In the genomic region with DNA sequence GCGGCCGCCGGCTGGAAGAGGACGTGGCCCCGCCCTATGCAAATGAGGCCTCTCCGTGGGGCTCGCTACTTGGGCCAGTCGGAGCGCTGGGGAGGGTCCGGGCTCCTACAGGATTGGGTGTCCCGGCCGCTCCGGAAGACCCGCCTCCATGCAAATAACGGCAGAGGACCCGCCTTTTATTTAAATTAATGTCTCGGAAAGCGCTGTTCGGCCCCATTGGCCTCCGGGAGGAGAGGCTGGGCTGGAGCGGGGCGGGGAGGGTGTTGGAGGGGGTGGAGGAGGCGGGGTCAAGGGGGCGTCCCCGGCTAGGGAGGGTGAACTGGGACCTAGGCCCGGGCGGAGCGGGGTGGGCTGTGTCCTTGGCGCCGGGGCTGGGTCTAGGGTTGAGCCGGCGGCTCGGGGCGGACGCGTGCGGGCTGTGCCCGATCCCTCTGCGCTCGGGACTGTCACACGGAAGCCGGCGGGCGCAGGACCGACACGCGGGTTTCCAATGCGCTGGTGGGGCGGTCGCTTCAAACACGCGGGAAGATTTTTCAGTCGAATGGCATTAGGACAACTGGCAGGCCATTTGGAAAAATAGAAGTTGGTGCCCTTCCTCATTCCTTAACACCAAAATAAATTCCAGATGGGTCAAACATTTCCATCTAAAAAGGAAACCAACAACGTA, we compare ENCODE assay signal across 8 cellular contexts. TPM values are rescaled to one million over a fixed set of nuclear protein-coding genes. Genes with fewer than 3 reads are reported as not detected.
DNase-seq lines count a peak whose midpoint lies in the region; ATAC-seq and TF ChIP-seq lines count a peak whose summit lies in the region.

No MANE protein-coding gene starts in this region.

- H3K4me1 Mint-ChIP-seq in glutamatergic neuron (ENCODE audit: low read depth, unreplicated experiment), result peaks cover 5% of the 10 kb centered on the region

- H3K4me1 ChIP-seq in SK-N-SH (ENCODE audit: control insufficient read depth in 1 of 2, insufficient read depth in 2 of 2, low read depth in 1 of 2, low read length in 1 of 2) (peaks cover 14 to 18% of the 10 kb centered on the region in 2 experiments), osteoblast (ENCODE audit: insufficient read depth, low read length) (peaks cover 21% of the 10 kb centered on the region), thoracic aorta (ENCODE audit: control insufficient read depth in 1 of 2, low read depth in 2 of 2) (peaks cover 31 to 57% of the 10 kb centered on the region in 2 donors)

- POLR2A ChIA-PET in GM10248 (lab: Yijun Ruan, JAX) (no interaction called here), SK-N-SH (lab: Yijun Ruan, JAX) (no interaction called here)

- no peaks in the 10 kb centered on the region for H3K9me2 ChIP-seq in SK-N-SH

- H3K36me3 ChIP-seq in SK-N-SH (replicated peaks in 1 of 2; ENCODE audit: control insufficient read depth in 1 of 2, insufficient read depth in 2 of 2, low read length in 1 of 2) (peaks cover 14 to 32% of the 10 kb centered on the region in 2 experiments), osteoblast (ENCODE audit: insufficient read depth, low read length) (peaks cover 26% of the 10 kb centered on the region), thoracic aorta (peaks cover 26% of the 10 kb centered on the region)

- no peaks in the 10 kb centered on the region for H3K9me3 Mint-ChIP-seq in activated naive CD4-positive, alpha-beta T cell treated with anti-CD3 and anti-CD28 coated beads, Interleukin-2, amount 50 U/mL, for 72 hours
- H3K9me3 Mint-ChIP-seq in glutamatergic neuron (ENCODE audit: unreplicated experiment), result peaks cover 9% of the 10 kb centered on the region

- peaks cover 6% of the 10 kb centered on the region for H3K27me3 Mint-ChIP-seq in glutamatergic neuron (ENCODE audit: unreplicated experiment)

- DNase-seq in GM10248 (ENCODE audit: extremely low spot score) (peak; percentile 98), NCI-H1092 (lab: John Stamatoyannopoulos, UW) (peak; percentile 99), SK-N-SH (peak; percentile 100), glutamatergic neuron (peak; percentile 97), osteoblast (ENCODE audit: insufficient read length, low spot score, missing footprints) (peak; percentile 99), thoracic aorta (ENCODE audit: low spot score) (peak; percentile 98)
- peak; percentile 95 to 99 for DNase-seq in activated naive CD4-positive, alpha-beta T cell treated with anti-CD3 and anti-CD28 coated beads, Interleukin-2, amount 50 U/mL, for 72 hours (ENCODE audit: low spot score in 2 of 2)

- H2AFZ ChIP-seq in SK-N-SH (ENCODE audit: low read depth), result peak overlapping the region; percentile 61; the same call in 1 of the 2 replicates
- H2AFZ ChIP-seq in osteoblast (ENCODE audit: low read length), result peak overlapping the region; percentile 79

- peak overlapping the region; percentile 84 for H3K4me2 ChIP-seq in SK-N-SH
- peak overlapping the region; percentile 89 for H3K4me2 ChIP-seq in osteoblast (ENCODE audit: insufficient read depth, low read length)

- H3K79me2 ChIP-seq in SK-N-SH (ENCODE audit: insufficient read depth), result peaks cover 21% of the 10 kb centered on the region
- H3K79me2 ChIP-seq in osteoblast (ENCODE audit: insufficient read depth, low read length), result peaks cover 14% of the 10 kb centered on the region

- peaks cover 28% of the 10 kb centered on the region for H3F3A ChIP-seq in SK-N-SH (replicated peaks; ENCODE audit: insufficient read depth)

- H3K36me3 Mint-ChIP-seq in activated naive CD4-positive, alpha-beta T cell treated with anti-CD3 and anti-CD28 coated beads, Interleukin-2, amount 50 U/mL, for 72 hours, result peaks cover 12 to 19% of the 10 kb centered on the region in 2 donors
- H3K36me3 Mint-ChIP-seq in glutamatergic neuron (ENCODE audit: unreplicated experiment), result peaks cover 4% of the 10 kb centered on the region

- H3K9ac ChIP-seq in SK-N-SH, result peak overlapping the region; percentile 82

- H3K27ac ChIP-seq in SK-N-SH (ENCODE audit: low read depth in 2 of 2, low read length in 1 of 2) (peak overlapping the region; percentile 83 to 100), osteoblast (ENCODE audit: low read depth, low read length) (peak overlapping the region; percentile 76), thoracic aorta (peak overlapping the region; percentile 94 to 98)

- peak overlapping the region; percentile 78 for H3K4me3 Mint-ChIP-seq in glutamatergic neuron (ENCODE audit: unreplicated experiment)

- peak; percentile 93 for ATAC-seq in HG02610 (IDR thresholded peaks at IDR 0.05; ENCODE audit: unreplicated experiment)
- peak; percentile 94 to 96 for ATAC-seq in activated naive CD4-positive, alpha-beta T cell treated with anti-CD3 and anti-CD28 coated beads, Interleukin-2, amount 50 U/mL, for 72 hours
- peak; percentile 96 for ATAC-seq in thoracic aorta (ENCODE audit: insufficient number of reproducible peaks, low FRiP score, low read depth)

- peak overlapping the region; percentile 22 to 98 for H3K27ac Mint-ChIP-seq in activated naive CD4-positive, alpha-beta T cell treated with anti-CD3 and anti-CD28 coated beads, Interleukin-2, amount 50 U/mL, for 72 hours
- H3K27ac Mint-ChIP-seq in glutamatergic neuron (ENCODE audit: unreplicated experiment), result peak overlapping the region; percentile 38

- TF ChIP-seq CTCF in GM10248 (IDR thresholded peaks at IDR 0.05; ENCODE audit: control extremely low read depth, extremely low read depth, low read depth, missing control alignments) (no peak), SK-N-SH (IDR thresholded peaks at IDR 0.05) (no peak), glutamatergic neuron (IDR thresholded peaks at IDR 0.05; ENCODE audit: partially characterized antibody, unreplicated experiment) (no peak), osteoblast (IDR thresholded peaks at IDR 0.05; ENCODE audit: extremely low read depth, low read depth, low read length) (no peak), thoracic aorta (IDR thresholded peaks at IDR 0.05) (no peak)

- H3K27me3 ChIP-seq in SK-N-SH (ENCODE audit: insufficient read depth), result no peaks in the 10 kb centered on the region
- H3K27me3 ChIP-seq in osteoblast (ENCODE audit: insufficient read depth, low read length), result no peaks in the 10 kb centered on the region
- H3K27me3 ChIP-seq in thoracic aorta (replicated peaks; ENCODE audit: insufficient read depth), result no peaks in the 10 kb centered on the region

- TF ChIP-seq EP300 in SK-N-SH (IDR thresholded peaks at IDR 0.05; ENCODE audit: borderline replicate concordance in 1 of 2, low read depth in 1 of 2, low read length in 1 of 2), result no peak; a peak in 1 of 4 replicates

- H3K4me3 ChIP-seq in SK-N-SH (ENCODE audit: low read depth in 2 of 2, low read length in 1 of 2) (peak overlapping the region; percentile 55 to 69), osteoblast (ENCODE audit: insufficient read depth, low read length) (peak overlapping the region; percentile 80), thoracic aorta (peak overlapping the region; percentile 98)

- 1% methylated on average over 35 of the region's 54 CpGs for WGBS in SK-N-SH (ENCODE audit: low lambda C conversion rate)

- H4K20me1 ChIP-seq in SK-N-SH (ENCODE audit: insufficient read depth) (no peaks in the 10 kb centered on the region), osteoblast (ENCODE audit: insufficient read depth, low read length) (no peaks in the 10 kb centered on the region)

- no peaks in the 10 kb centered on the region for H3K9me3 ChIP-seq in SK-N-SH
- no peaks in the 10 kb centered on the region for H3K9me3 ChIP-seq in osteoblast (ENCODE audit: low read depth, low read length)
- no peaks in the 10 kb centered on the region for H3K9me3 ChIP-seq in thoracic aorta

- TF ChIP-seq RAD21 in SK-N-SH (IDR thresholded peaks at IDR 0.05; ENCODE audit: low read length), result no peak

- CTCF ChIA-PET in GM10248 (lab: Yijun Ruan, JAX) (no interaction called here), SK-N-SH (lab: Yijun Ruan, JAX) (no interaction called here)

TF ChIP-seq in SK-N-SH, 30 proteins besides CTCF, POLR2A, EP300 and RAD21 (continues in another document):
- peak; percentile 75 for TF ChIP-seq TCF12 (IDR thresholded peaks at IDR 0.05)

RNA-seq across cellular contexts. Expression of a gene that starts 0.3 kb away (rescaled TPM):
- polyA plus RNA-seq in SK-N-SH (2012; rRNA removed), result 17.4 and 23.1 TPM in 2 replicates
- 4.2 and 7.5 TPM in 2 replicates for polyA plus RNA-seq in SK-N-SH (2012; cell fraction: cytosol; rRNA removed)
- polyA plus RNA-seq in SK-N-SH (2012; cell fraction: nucleus; rRNA removed), result 117 and 123 TPM in 2 replicates
- 10 to 100 TPM; 35.7 to 37.2 TPM for total RNA-seq in activated naive CD4-positive, alpha-beta T cell treated with anti-CD3 and anti-CD28 coated beads, Interleukin-2, amount 50 U/mL, for 72 hours
- total RNA-seq in glutamatergic neuron (ENCODE audit: unreplicated experiment) (28.8 TPM), osteoblast (35.9 and 40.9 TPM in 2 replicates), thoracic aorta (10 to 100 TPM; 70.0 to 78.7 TPM)

RNA-seq across cellular contexts. Expression of a gene that starts 17.3 kb away (rescaled TPM):
- 0.79 and 1.5 TPM in 2 replicates for polyA plus RNA-seq in SK-N-SH (2012; rRNA removed)
- polyA plus RNA-seq in SK-N-SH (2012; cell fraction: cytosol; rRNA removed), result 0.96 and 1.0 TPM in 2 replicates
- 1.6 and 2.5 TPM in 2 replicates for polyA plus RNA-seq in SK-N-SH (2012; cell fraction: nucleus; rRNA removed)
- total RNA-seq in activated naive CD4-positive, alpha-beta T cell treated with anti-CD3 and anti-CD28 coated beads, Interleukin-2, amount 50 U/mL, for 72 hours, result 1 to 10 TPM in 1 of 2 donors, under 1 TPM in 1; 0.64 to 1.0 TPM
- total RNA-seq in glutamatergic neuron (ENCODE audit: unreplicated experiment) (13.3 TPM), osteoblast (0.29 and 0.36 TPM in 2 replicates), thoracic aorta (1 to 10 TPM; 1.8 to 9.5 TPM)

RNA-seq across cellular contexts. Expression of a gene that starts 21.5 kb away (rescaled TPM):
- 40.3 and 105 TPM in 2 replicates for polyA plus RNA-seq in SK-N-SH (2012; rRNA removed)
- polyA plus RNA-seq in SK-N-SH (2012; cell fraction: cytosol; rRNA removed), result 36.3 and 54.8 TPM in 2 replicates
- 278 and 326 TPM in 2 replicates for polyA plus RNA-seq in SK-N-SH (2012; cell fraction: nucleus; rRNA removed)
- total RNA-seq in activated naive CD4-positive, alpha-beta T cell treated with anti-CD3 and anti-CD28 coated beads, Interleukin-2, amount 50 U/mL, for 72 hours, result 10 to 100 TPM; 14.6 to 26.9 TPM
- 35.4 TPM for total RNA-seq in glutamatergic neuron (ENCODE audit: unreplicated experiment)
- 219 and 267 TPM in 2 replicates for total RNA-seq in osteoblast
- total RNA-seq in thoracic aorta, result 1,000 to 10,000 TPM; 1,006 to 1,415 TPM

RNA-seq across cellular contexts. Expression of a gene that starts 38.2 kb away (rescaled TPM):
- 230 and 244 TPM in 2 replicates for polyA plus RNA-seq in SK-N-SH (2012; rRNA removed)
- polyA plus RNA-seq in SK-N-SH (2012; cell fraction: cytosol; rRNA removed), result 127 and 173 TPM in 2 replicates
- polyA plus RNA-seq in SK-N-SH (2012; cell fraction: nucleus; rRNA removed), result 290 and 333 TPM in 2 replicates
- 100 to 1,000 TPM in 1 of 2 donors, 10 to 100 TPM in 1; 75.3 to 123 TPM for total RNA-seq in activated naive CD4-positive, alpha-beta T cell treated with anti-CD3 and anti-CD28 coated beads, Interleukin-2, amount 50 U/mL, for 72 hours
- total RNA-seq in glutamatergic neuron (ENCODE audit: unreplicated experiment), result 154 TPM
- total RNA-seq in osteoblast, result 97.5 and 105 TPM in 2 replicates
- 100 to 1,000 TPM; 148 to 156 TPM for total RNA-seq in thoracic aorta

RNA-seq across cellular contexts. Expression of a gene that starts 40.7 kb away (rescaled TPM):
- 163 and 194 TPM in 2 replicates for polyA plus RNA-seq in SK-N-SH (2012; rRNA removed)
- polyA plus RNA-seq in SK-N-SH (2012; cell fraction: cytosol; rRNA removed), result 97.4 and 129 TPM in 2 replicates
- polyA plus RNA-seq in SK-N-SH (2012; cell fraction: nucleus; rRNA removed), result 209 and 258 TPM in 2 replicates
- 100 to 1,000 TPM; 129 to 212 TPM for total RNA-seq in activated naive CD4-positive, alpha-beta T cell treated with anti-CD3 and anti-CD28 coated beads, Interleukin-2, amount 50 U/mL, for 72 hours
- 71.2 TPM for total RNA-seq in glutamatergic neuron (ENCODE audit: unreplicated experiment)
- 69.2 and 80.3 TPM in 2 replicates for total RNA-seq in osteoblast
- total RNA-seq in thoracic aorta, result 10 to 100 TPM; 38.7 to 43.8 TPM

Comparison
In these comparisons a context has a peak if more than half of its experiments do, and no peak if none do; other contexts are left out.
1. Peak in every context shown above with its lines: DNase-seq, ATAC-seq, H3K4me3 ChIP-seq and H3K27ac ChIP-seq.